In genomic region chr9:35814841-35815543, GRCh38 we compare ENCODE assay signal across 8 cellular contexts. TPM values are rescaled to one million over a fixed set of nuclear protein-coding genes. Genes with fewer than 3 reads are reported as not detected.
A peak's percentile ranks its signal among the peaks of the same experiment; 100 is the strongest.
DNase-seq lines count a peak whose midpoint lies in the region; ATAC-seq and TF ChIP-seq lines count a peak whose summit lies in the region.

Gene HINT2, minus strand, starts transcription at chr9:35815042. Its CDS starts 63 bp downstream, at chr9:35814979.

- peaks cover 31% of the 10 kb centered on the region for H3K4me1 ChIP-seq in CD8-positive, alpha-beta T cell (ENCODE audit: insufficient read depth, low read length)
- H3K4me1 ChIP-seq in ectodermal cell (ENCODE audit: control insufficient read depth, insufficient read depth, low read length) (peaks cover 13% of the 10 kb centered on the region), lower lobe of right lung (peaks cover 32% of the 10 kb centered on the region)

- H3K4me1 Mint-ChIP-seq in CD8-positive, alpha-beta T cell (ENCODE audit: low read depth): peaks cover 36% of the 10 kb centered on the region

- no peaks in the 10 kb centered on the region for H3K9me3 ChIP-seq in CD8-positive, alpha-beta T cell (ENCODE audit: low read length)
- H3K9me3 ChIP-seq in ectodermal cell (ENCODE audit: control insufficient read depth, low read length) (no peaks in the 10 kb centered on the region), lower lobe of right lung (no peaks in the 10 kb centered on the region)

- DNase-seq in CD8-positive, alpha-beta T cell: peak; percentile 95 to 99 (median 96)
- DNase-seq in HS-27A (ENCODE audit: low read depth) (peak; percentile 99), NK-92 (lab: John Stamatoyannopoulos, UW; ENCODE audit: unreplicated experiment) (peak; percentile 82), lower lobe of right lung (peak; percentile 98)
- DNase-seq in activated CD8-positive, alpha-beta memory T cell treated with anti-CD3 and anti-CD28 coated beads for 1 hour (ENCODE audit: extremely low read depth in 1 of 2, low read depth in 1 of 2): peak; percentile 94
- peak; percentile 93 to 99 (median 95) for DNase-seq in stimulated activated CD4-positive, alpha-beta T cell treated with anti-CD3 and anti-CD28 coated beads, TNF-alpha, amount 100 ng/mL, for 24 hours (ENCODE audit: low read depth in 3 of 3)

- H3K27ac Mint-ChIP-seq in CD8-positive, alpha-beta T cell: peak within 1 kb of the TSS; percentile 87

- CTCF ChIA-PET in CD8-positive, alpha-beta T cell (lab: Charles Lee): interaction anchor here (0.6 to 4.5 kb wide), 3 partner anchors 10 to 67 kb away, joined by 3 to 43 read pairs (median 5); no protein-coding TSS in a partner anchor

- ATAC-seq in CD8-positive, alpha-beta T cell: peak; percentile 79
- ATAC-seq in GM19467 (IDR thresholded peaks at IDR 0.05; ENCODE audit: unreplicated experiment) (peak; percentile 70), lower lobe of right lung (peak; percentile 96)

- TF ChIP-seq CTCF in CD8-positive, alpha-beta T cell (IDR thresholded peaks at IDR 0.05): no peak
- no peak for TF ChIP-seq CTCF in lower lobe of right lung (IDR thresholded peaks at IDR 0.05)

- intact Hi-C loops in CD8-positive, alpha-beta T cell (cut with DNase I, micrococcal nuclease): loop anchor here (1.0 to 10.0 kb wide), 12 partner anchors 14 to 1290 kb away; partner anchors contain the start of genes TMEM8B (in 2 of the 2), ATOSB (in 1 of the 2), CCL27 (in 1 of the 2) and CLTA (in 1 of the 2)
- intact Hi-C loops in lower lobe of right lung (cut with DNase I): no loop called here

- peak within 1 kb of the TSS; percentile 74 for H3K27ac ChIP-seq in CD8-positive, alpha-beta T cell (ENCODE audit: low read depth, low read length)
- H3K27ac ChIP-seq in ectodermal cell (ENCODE audit: insufficient read depth, low read depth, low read length, poor library complexity, severe bottlenecking) (peak within 1 kb of the TSS; percentile 93), lower lobe of right lung (peak within 1 kb of the TSS; percentile 93)

- peak within 1 kb of the TSS; percentile 97 for H3K4me3 Mint-ChIP-seq in CD8-positive, alpha-beta T cell

- 0% methylated on average over 52 of the region's 52 CpGs for WGBS in ectodermal cell, 2 experiments

- H3K27me3 Mint-ChIP-seq in CD8-positive, alpha-beta T cell (ENCODE audit: low read depth): no peaks in the 10 kb centered on the region

- peak within 1 kb of the TSS; percentile 96 for H3K4me3 ChIP-seq in CD8-positive, alpha-beta T cell (ENCODE audit: low read depth, low read length)
- H3K4me3 ChIP-seq in ectodermal cell (ENCODE audit: insufficient read depth, low read depth, low read length): peak within 1 kb of the TSS; percentile 72
- peak within 1 kb of the TSS; percentile 76 for H3K4me3 ChIP-seq in lower lobe of right lung

- peaks cover 6% of the 10 kb centered on the region for H3K36me3 Mint-ChIP-seq in CD8-positive, alpha-beta T cell

- H3K27me3 ChIP-seq in CD8-positive, alpha-beta T cell (ENCODE audit: insufficient read depth, low read length): no peaks in the 10 kb centered on the region
- H3K27me3 ChIP-seq in ectodermal cell (ENCODE audit: control insufficient read depth, insufficient read depth, low read length, poor library complexity, severe bottlenecking) (no peaks in the 10 kb centered on the region), lower lobe of right lung (ENCODE audit: low read depth) (no peaks in the 10 kb centered on the region)

- no peaks in the 10 kb centered on the region for H3K36me3 ChIP-seq in CD8-positive, alpha-beta T cell (ENCODE audit: insufficient read depth, low read length)
- no peaks in the 10 kb centered on the region for H3K36me3 ChIP-seq in ectodermal cell (ENCODE audit: control insufficient read depth, insufficient read depth, low read length)
- peaks cover 2% of the 10 kb centered on the region for H3K36me3 ChIP-seq in lower lobe of right lung

- no peaks in the 10 kb centered on the region for H3K9me3 Mint-ChIP-seq in CD8-positive, alpha-beta T cell

- POLR2A ChIA-PET in CD8-positive, alpha-beta T cell (lab: Charles Lee): interaction anchor here (0.6 to 1.5 kb wide), 8 partner anchors 8 to 207 kb away, joined by 3 to 4 read pairs (median 4); partner anchors contain the start of genes ARHGEF39, CCDC107, RMRP and TMEM8B

RNA-seq across cellular contexts. Expression of gene HINT2, which starts in this region (rescaled TPM):
- 10 to 100 TPM in 1 of 2 experiments, 1 to 10 TPM in 1; 10.0 to 13.6 TPM for total RNA-seq in CD8-positive, alpha-beta T cell
- 44.6 TPM for polyA plus RNA-seq in ectodermal cell (2013, experiment 1 of 4)
- 47.9 TPM for polyA plus RNA-seq in ectodermal cell (2013, experiment 2 of 4)
- polyA plus RNA-seq in ectodermal cell (2013, experiment 3 of 4): 54.6 TPM
- polyA plus RNA-seq in ectodermal cell (2013, experiment 4 of 4): 58.7 TPM
- total RNA-seq in lower lobe of right lung: 32.6 TPM

Comparison
In these comparisons a context has a peak if more than half of its experiments do, and no peak if none do; other contexts are left out.
1. Peak in every context shown above with its lines: DNase-seq, ATAC-seq, H3K4me3 ChIP-seq and H3K27ac ChIP-seq.